ENCODE assay signal across 8 cellular contexts in the genomic region with DNA sequence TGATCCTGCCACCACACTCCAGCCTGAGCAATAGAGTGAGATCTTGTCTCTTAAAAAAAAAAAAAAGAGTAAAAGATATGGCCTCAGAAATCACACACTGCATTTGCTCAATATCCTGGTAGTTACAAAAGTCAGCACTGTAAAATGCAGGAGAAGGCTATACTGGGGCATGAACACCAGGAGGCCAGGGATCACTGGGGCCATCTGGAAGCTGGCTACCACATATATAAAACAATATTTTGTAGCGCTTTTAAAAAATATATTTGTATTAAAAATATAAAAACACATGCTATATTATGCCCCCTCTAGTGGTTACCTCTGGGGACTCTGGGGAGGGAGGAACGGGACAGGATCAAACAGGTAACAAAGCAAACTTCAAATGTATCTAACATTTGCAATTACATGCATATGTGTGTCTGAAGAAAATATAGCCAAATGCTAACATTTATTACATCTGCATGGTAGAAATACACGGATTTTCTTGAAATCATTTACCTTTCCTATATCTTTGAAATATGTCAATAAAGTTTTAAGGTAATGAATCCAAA. TPM values are rescaled to one million over a fixed set of nuclear protein-coding genes. Genes with fewer than 3 reads are reported as not detected.
DNase-seq lines count a peak whose midpoint lies in the region; ATAC-seq and TF ChIP-seq lines count a peak whose summit lies in the region.

No MANE protein-coding gene starts in this region.

- no peaks in the 10 kb centered on the region for H3K27me3 ChIP-seq in spleen (replicated peaks in 1 of 7)

- peaks cover 9% of the 10 kb centered on the region for H3K27me3 Mint-ChIP-seq in endothelial cell (ENCODE audit: unreplicated experiment)

- no peak overlapping the region for H3K27ac ChIP-seq in spleen

- H3K36me3 ChIP-seq in spleen = no peaks in the 10 kb centered on the region

- H3K4me1 ChIP-seq in spleen = peaks cover 1 to 40% (median 14%) of the 10 kb centered on the region in 6 donors

- H3K36me3 Mint-ChIP-seq in endothelial cell (ENCODE audit: low read depth, unreplicated experiment) = peaks cover 7% of the 10 kb centered on the region

- no peak overlapping the region for H3K4me3 ChIP-seq in spleen

- no peak for TF ChIP-seq POLR2A in spleen (IDR thresholded peaks at IDR 0.05)

- H3K4me1 Mint-ChIP-seq in endothelial cell (ENCODE audit: unreplicated experiment) = peaks cover 22% of the 10 kb centered on the region

- H3K9me3 ChIP-seq in spleen = no peaks in the 10 kb centered on the region

- no peak overlapping the region for H3K4me3 Mint-ChIP-seq in endothelial cell (ENCODE audit: unreplicated experiment)

- 73 to 86% (median 78%) methylated on average over 3 of the region's 3 CpGs for WGBS in spleen, 5 donors

- no peak for ATAC-seq in GM18873 (IDR thresholded peaks at IDR 0.05; ENCODE audit: low FRiP score, unreplicated experiment)

- intact Hi-C loops in spleen (cut with DNase I; ENCODE audit: low total_unique reads) = no loop called here

- no peaks in the 10 kb centered on the region for H3K9me3 Mint-ChIP-seq in endothelial cell (ENCODE audit: unreplicated experiment)

- H3K27ac Mint-ChIP-seq in endothelial cell (ENCODE audit: unreplicated experiment) = peak overlapping the region; percentile 40

- DNase-seq in A172 (ENCODE audit: low spot score) (peak; percentile 22), RKO (ENCODE audit: low spot score) (peak; percentile 28), endothelial cell (ENCODE audit: low spot score) (peak; percentile 56), spleen (no peak), ecto neural progenitor cell (ENCODE audit: low spot score) (no peak), DMS79 (lab: John Stamatoyannopoulos, UW) (no peak)

- peak; percentile 71 for TF ChIP-seq CTCF in GM12872 (IDR thresholded peaks at IDR 0.05; ENCODE audit: insufficient read depth, low read depth, low read length)
- peak; percentile 86 for TF ChIP-seq CTCF in endothelial cell (IDR thresholded peaks at IDR 0.05; ENCODE audit: unreplicated experiment)
- TF ChIP-seq CTCF in spleen (IDR thresholded peaks at IDR 0.05 in 8 of 11, conservative IDR thresholded peaks at IDR 0.05 in 3 of 11) = peak in 8 of 11 experiments; percentile 5 to 52 (median 40)

RNA-seq across cellular contexts. Expression of a gene that starts 4.0 kb away (rescaled TPM):
- total RNA-seq in A172 (2014; rRNA removed; shearing (Covaris generic)) = 32.1 and 33.0 TPM in 2 replicates
- 7.0 TPM for total RNA-seq in endothelial cell (ENCODE audit: unreplicated experiment)
- 1 to 10 TPM; 2.6 to 7.4 (median 3.7) TPM for total RNA-seq in spleen
- 1 to 10 TPM; 1.9 to 3.9 (median 3.3) TPM for polyA plus RNA-seq in spleen

RNA-seq across cellular contexts. Expression of a gene that starts 4.4 kb away (rescaled TPM):
- total RNA-seq in A172 (2014; rRNA removed; shearing (Covaris generic)) = 18.1 and 31.9 TPM in 2 replicates
- total RNA-seq in endothelial cell (ENCODE audit: unreplicated experiment) = 9.2 TPM
- 10 to 100 TPM; 22.6 to 45.2 (median 27.7) TPM for total RNA-seq in spleen
- 10 to 100 TPM in 2 of 3 donors, 1 to 10 TPM in 1; 7.1 to 16.0 (median 15.1) TPM for polyA plus RNA-seq in spleen

RNA-seq across cellular contexts. Expression of a gene that starts 55.5 kb away (rescaled TPM):
- total RNA-seq in A172 (2014; rRNA removed; shearing (Covaris generic)) = 59.1 and 80.3 TPM in 2 replicates
- total RNA-seq in endothelial cell (ENCODE audit: unreplicated experiment) (14.7 TPM), spleen (10 to 100 TPM; 16.5 to 31.5 (median 18.4) TPM)
- polyA plus RNA-seq in spleen = 10 to 100 TPM; 14.3 to 24.1 (median 22.5) TPM

Comparison
In these comparisons a context has a peak if more than half of its experiments do, and no peak if none do; other contexts are left out.
1. DNase-seq: peak in A172 (single experiment), RKO (single experiment) and endothelial cell (single experiment); none in spleen (single experiment), ecto neural progenitor cell (single experiment) and DMS79 (single experiment).
2. Peak in every context shown above with its lines, with median percentiles within 50 percentile points of each other: CTCF ChIP-seq.